9 cellular contexts compared by ENCODE assay signal in genomic region chr15:81002004-81002253, GRCh38. TPM values are rescaled to one million over a fixed set of nuclear protein-coding genes. Genes with fewer than 3 reads are reported as not detected.
DNase-seq lines count a peak whose midpoint lies in the region; ATAC-seq, FAIRE-seq and TF ChIP-seq lines count a peak whose summit lies in the region.
"Had no signal": no experiment of that assay in that cellular context is flagged by ENCODE, and none has a peak within 500 bp of the region (broad histone marks: within the 10 kb centered on the region; RNA-seq: fewer than 3 reads in every experiment).

No MANE protein-coding gene starts in this region.

- CTCF ChIA-PET in HepG2 (lab: Yijun Ruan, JAX; ENCODE audit: low intra/inter-chr PET ratio, low total read pairs), result no interaction called here

- no peaks in the 10 kb centered on the region for H3K27me3 ChIP-seq in HepG2 (ENCODE audit: control insufficient read depth in 1 of 2, insufficient read depth in 2 of 2, low read length in 2 of 2)
- H3K27me3 ChIP-seq in thymus (ENCODE audit: control insufficient read depth, insufficient read depth), result no peaks in the 10 kb centered on the region

- no peaks in the 10 kb centered on the region for H3K9me3 Mint-ChIP-seq in T-helper 1 cell treated with Interleukin-12 subunit alpha and Interleukin-12 subunit beta and Interleukin-4 antibody, amounts not matched to agents 30 μg/mL and 1 μg/mL, for 36 hours
- H3K9me3 Mint-ChIP-seq in brain, result peaks cover 0 to 6% (median 0%) of the 10 kb centered on the region in 5 experiments

- no peak for TF ChIP-seq RAD21 in HepG2 (CRISPR knock-in tag; IDR thresholded peaks at IDR 0.05)

- H3K4me3 ChIP-seq in HepG2 (replicated peaks in 1 of 3; ENCODE audit: insufficient read depth in 1 of 3, low read depth in 2 of 3, low read length in 3 of 3), result peak overlapping the region in 2 of 3 experiments; percentile 76 to 92; a peak in 4 of 6 replicates
- peak overlapping the region; percentile 98 for H3K4me3 ChIP-seq in thymus (ENCODE audit: low read length)

- H3K4me2 ChIP-seq in HepG2 (ENCODE audit: low read depth, low read length), result peak overlapping the region; percentile 79

- no peak for ATAC-seq in HepG2
- ATAC-seq in HG03175 (IDR thresholded peaks at IDR 0.05; ENCODE audit: unreplicated experiment), result no peak

- no peak for TF ChIP-seq EP300 in HepG2 (IDR thresholded peaks at IDR 0.05; ENCODE audit: low read depth in 2 of 2, low read length in 2 of 2)
- TF ChIP-seq EP300 in HepG2 (CRISPR knock-in tag; IDR thresholded peaks at IDR 0.05; ENCODE audit: borderline replicate concordance), result no peak

- intact Hi-C loops in HepG2 (cut with micrococcal nuclease; ENCODE audit: unreplicated experiment), result no loop called here

- 96% methylated on average over 26 of the region's 32 CpGs for WGBS in HepG2 (ENCODE audit: low lambda C conversion rate)
- 9% methylated on average over 32 of the region's 32 CpGs for WGBS in thymus

- H3K27me3 Mint-ChIP-seq in T-helper 1 cell treated with Interleukin-12 subunit alpha and Interleukin-12 subunit beta and Interleukin-4 antibody, amounts not matched to agents 30 μg/mL and 1 μg/mL, for 36 hours (ENCODE audit: low read depth), result no peaks in the 10 kb centered on the region
- peaks cover 3% of the 10 kb centered on the region for H3K27me3 Mint-ChIP-seq in brain

- H3K36me3 ChIP-seq in HepG2 (replicated peaks in 1 of 2; ENCODE audit: control insufficient read depth in 1 of 2, insufficient read depth in 2 of 2, low read length in 2 of 2) (no peaks in the 10 kb centered on the region; a peak in 1 of 5 replicates), thymus (ENCODE audit: control insufficient read depth, insufficient read depth) (peaks cover 7% of the 10 kb centered on the region)

- peak overlapping the region; percentile 59 for H3K27ac Mint-ChIP-seq in T-helper 1 cell treated with Interleukin-12 subunit alpha and Interleukin-12 subunit beta and Interleukin-4 antibody, amounts not matched to agents 30 μg/mL and 1 μg/mL, for 36 hours
- peak overlapping the region in 1 of 5 experiments; percentile 36 for H3K27ac Mint-ChIP-seq in brain

- no peaks in the 10 kb centered on the region for H3K9me3 ChIP-seq in HepG2 (ENCODE audit: low read length)
- no peaks in the 10 kb centered on the region for H3K9me3 ChIP-seq in thymus (ENCODE audit: control insufficient read depth)

- DNase-seq in T-helper 1 cell (no peak), HepG2 (ENCODE audit: low spot score) (no peak), AG08396 (ENCODE audit: low spot score) (no peak), superior temporal gyrus (ENCODE audit: extremely low spot score) (no peak)

- in situ Hi-C loops in HepG2 (cut with HindIII; ENCODE audit: extremely low pct_ligation_motif_present, low pct_unique_long_range_greater_than_20kb), result no loop called here

- BruUV-seq in HepG2 (replicated peaks; lab: Mats Ljungman, UMichigan), result no TSS peak

- H3K9ac ChIP-seq in HepG2 (ENCODE audit: insufficient read depth, low read depth, low read length), result 0 out of 2 replicates have a peak overlapping the region, but pooled peaks have one; percentile 86

- H4K20me1 ChIP-seq in HepG2 (ENCODE audit: insufficient read depth, low read length), result no peaks in the 10 kb centered on the region; the same call in 1 of the 2 replicates

- H3K4me1 ChIP-seq in HepG2 (ENCODE audit: insufficient read depth, low read length) (peaks cover 40% of the 10 kb centered on the region), thymus (ENCODE audit: control insufficient read depth, insufficient read depth, low read length) (peaks cover 17% of the 10 kb centered on the region)

- no peak overlapping the region for H2AFZ ChIP-seq in HepG2 (ENCODE audit: low read length)

- H3K79me2 ChIP-seq in HepG2 (ENCODE audit: insufficient read depth, low read length), result no peaks in the 10 kb centered on the region

- no peak for FAIRE-seq in HepG2 (lab: Jason Lieb, UNC)
- FAIRE-seq: A204.1 had no signal

- H3K4me1 Mint-ChIP-seq in T-helper 1 cell treated with Interleukin-12 subunit alpha and Interleukin-12 subunit beta and Interleukin-4 antibody, amounts not matched to agents 30 μg/mL and 1 μg/mL, for 36 hours (ENCODE audit: low read depth), result peaks cover 51% of the 10 kb centered on the region
- peaks cover 46% of the 10 kb centered on the region for H3K4me1 Mint-ChIP-seq in brain

- POLR2A ChIA-PET in HepG2 (lab: Yijun Ruan, JAX), result interaction anchor here (0.9 kb wide), 1 partner anchor 13 kb away, joined by 3 read pairs; no protein-coding TSS in a partner anchor

- H3K27ac ChIP-seq in HepG2 (ENCODE audit: extremely low read length, insufficient read depth, low read length) (no peak overlapping the region), thymus (ENCODE audit: low read depth) (peak overlapping the region; percentile 52)

- H3K36me3 Mint-ChIP-seq in T-helper 1 cell treated with Interleukin-12 subunit alpha and Interleukin-12 subunit beta and Interleukin-4 antibody, amounts not matched to agents 30 μg/mL and 1 μg/mL, for 36 hours (ENCODE audit: low read depth), result peaks cover 24% of the 10 kb centered on the region
- peaks cover 9% of the 10 kb centered on the region for H3K36me3 Mint-ChIP-seq in brain

- peak overlapping the region; percentile 79 for H3K4me3 Mint-ChIP-seq in T-helper 1 cell treated with Interleukin-12 subunit alpha and Interleukin-12 subunit beta and Interleukin-4 antibody, amounts not matched to agents 30 μg/mL and 1 μg/mL, for 36 hours
- H3K4me3 Mint-ChIP-seq in brain, result peak overlapping the region; percentile 77 to 83 (median 80)

- TF ChIP-seq CTCF in brain (conservative IDR thresholded peaks at IDR 0.05) (no peak), HepG2 (CRISPR knock-in tag; IDR thresholded peaks at IDR 0.05) (no peak)

- TF ChIP-seq POLR2A in HepG2 (IDR thresholded peaks at IDR 0.05; ENCODE audit: insufficient read depth in 1 of 2, low read depth in 2 of 2, low read length in 2 of 2), result no peak

TF ChIP-seq in HepG2, 621 proteins besides CTCF, POLR2A, EP300 and RAD21 (continues in another document):
- TF ChIP-seq YY1 (IDR thresholded peaks at IDR 0.05; ENCODE audit: insufficient read depth, insufficient replicate concordance, low read depth, low read length), result no peak
- TF ChIP-seq PCBP2 (optimal IDR thresholded peaks at IDR 0.05; ENCODE audit: low read depth, low read length, poor library complexity, severe bottlenecking), result no peak
- TF ChIP-seq IKZF4 (CRISPR knock-in tag; IDR thresholded peaks at IDR 0.05; ENCODE audit: borderline replicate concordance, low read depth, not compliant biosample characterization), result no peak
- 0 out of 2 replicates have a peak, but pooled peaks have one; percentile 41 for TF ChIP-seq MTA1 (CRISPR knock-in tag; IDR thresholded peaks at IDR 0.05; ENCODE audit: borderline replicate concordance)

RNA-seq across cellular contexts. Expression of gene TLNRD1, which starts 1.2 kb away (rescaled TPM):
- polyA plus RNA-seq in brain (ENCODE audit: insufficient read depth, low read depth, low replicate concordance) (7.6 TPM), HepG2 (2011; rRNA removed) (3.4 and 4.7 TPM in 2 replicates), thymus (10.2 TPM)
- 4.6 and 5.3 TPM in 2 replicates for total RNA-seq in HepG2 (2016; rRNA removed; fragmentation: Illumina TruSeq; extraction: Trizol)
- 0.81 and 0.88 TPM in 2 replicates for total RNA-seq in HepG2 (2016; cell fraction: cytosol; rRNA removed; fragmentation: Illumina TruSeq; extraction: Trizol; ENCODE audit: low read depth)
- 3.8 and 5.0 TPM in 2 replicates for total RNA-seq in HepG2 (2016; cell fraction: insoluble cytoplasmic fraction; rRNA removed; fragmentation: Illumina TruSeq; extraction: Trizol)
- 2.9 and 3.4 TPM in 2 replicates for total RNA-seq in HepG2 (2016; cell fraction: membrane; rRNA removed; fragmentation: Illumina TruSeq; extraction: Trizol)
- total RNA-seq in HepG2 (2016; cell fraction: nucleus; rRNA removed; fragmentation: Illumina TruSeq; extraction: Trizol), result 4.2 and 4.3 TPM in 2 replicates
- polyA plus RNA-seq in HepG2 (2011; cell fraction: cytosol; rRNA removed), result 3.7 and 6.6 TPM in 2 replicates
- 4.0 and 4.6 TPM in 2 replicates for polyA plus RNA-seq in HepG2 (2011; cell fraction: nucleus; rRNA removed)
- 3.5 and 4.5 TPM in 2 replicates for polyA plus RNA-seq in HepG2 (2012)
- polyA plus RNA-seq in HepG2 (2016; cell fraction: cytosol; fragmentation: Illumina TruSeq; extraction: Trizol; ENCODE audit: low read depth), result 0.63 and 0.80 TPM in 2 replicates
- polyA plus RNA-seq in HepG2 (2016; cell fraction: insoluble cytoplasmic fraction; fragmentation: Illumina TruSeq; extraction: Trizol; ENCODE audit: low read depth), result 6.0 and 6.7 TPM in 2 replicates
- polyA plus RNA-seq in HepG2 (2016; cell fraction: membrane; fragmentation: Illumina TruSeq; extraction: Trizol; ENCODE audit: low read depth), result 3.0 and 3.5 TPM in 2 replicates
- polyA plus RNA-seq in HepG2 (2016; cell fraction: nucleus; fragmentation: Illumina TruSeq; extraction: Trizol; ENCODE audit: insufficient read depth, low read depth), result 5.2 and 5.5 TPM in 2 replicates
- polyA minus RNA-seq in HepG2 (2011; rRNA and poly(A)+ RNA removed; ENCODE audit: low replicate concordance), result 8.0 and 12.3 TPM in 2 replicates
- polyA minus RNA-seq in HepG2 (2011; cell fraction: cytosol; rRNA and poly(A)+ RNA removed), result 6.8 and 6.9 TPM in 2 replicates
- 6.1 and 7.1 TPM in 2 replicates for polyA minus RNA-seq in HepG2 (2011; cell fraction: nucleus; rRNA and poly(A)+ RNA removed)

RNA-seq across cellular contexts. Expression of gene MESD, which starts 12.3 kb away (rescaled TPM):
- polyA plus RNA-seq in brain (ENCODE audit: insufficient read depth, low read depth, low replicate concordance) (17.9 TPM), HepG2 (2011; rRNA removed) (15.6 and 18.0 TPM in 2 replicates), thymus (20.5 TPM)
- 24.9 and 46.2 TPM in 2 replicates for total RNA-seq in HepG2 (2016; rRNA removed; fragmentation: Illumina TruSeq; extraction: Trizol)
- 6.0 and 7.2 TPM in 2 replicates for total RNA-seq in HepG2 (2016; cell fraction: cytosol; rRNA removed; fragmentation: Illumina TruSeq; extraction: Trizol; ENCODE audit: low read depth)
- 24.0 and 45.8 TPM in 2 replicates for total RNA-seq in HepG2 (2016; cell fraction: insoluble cytoplasmic fraction; rRNA removed; fragmentation: Illumina TruSeq; extraction: Trizol)
- 11.5 and 12.8 TPM in 2 replicates for total RNA-seq in HepG2 (2016; cell fraction: membrane; rRNA removed; fragmentation: Illumina TruSeq; extraction: Trizol)
- total RNA-seq in HepG2 (2016; cell fraction: nucleus; rRNA removed; fragmentation: Illumina TruSeq; extraction: Trizol), result 41.1 and 48.6 TPM in 2 replicates
- polyA plus RNA-seq in HepG2 (2011; cell fraction: cytosol; rRNA removed), result 13.8 and 19.5 TPM in 2 replicates
- 8.5 and 10.8 TPM in 2 replicates for polyA plus RNA-seq in HepG2 (2011; cell fraction: nucleus; rRNA removed)
- polyA plus RNA-seq in HepG2 (2012), result 29.6 and 30.4 TPM in 2 replicates
- polyA plus RNA-seq in HepG2 (2016; cell fraction: cytosol; fragmentation: Illumina TruSeq; extraction: Trizol; ENCODE audit: low read depth), result 4.9 and 5.0 TPM in 2 replicates
- polyA plus RNA-seq in HepG2 (2016; cell fraction: insoluble cytoplasmic fraction; fragmentation: Illumina TruSeq; extraction: Trizol; ENCODE audit: low read depth), result 28.6 and 28.9 TPM in 2 replicates
- 9.0 and 9.2 TPM in 2 replicates for polyA plus RNA-seq in HepG2 (2016; cell fraction: membrane; fragmentation: Illumina TruSeq; extraction: Trizol; ENCODE audit: low read depth)
- polyA plus RNA-seq in HepG2 (2016; cell fraction: nucleus; fragmentation: Illumina TruSeq; extraction: Trizol; ENCODE audit: insufficient read depth, low read depth), result 72.4 and 79.7 TPM in 2 replicates
- polyA minus RNA-seq in HepG2 (2011; rRNA and poly(A)+ RNA removed; ENCODE audit: low replicate concordance), result 9.9 and 11.1 TPM in 2 replicates
- polyA minus RNA-seq in HepG2 (2011; cell fraction: cytosol; rRNA and poly(A)+ RNA removed), result 14.4 and 18.5 TPM in 2 replicates
- 20.6 and 20.8 TPM in 2 replicates for polyA minus RNA-seq in HepG2 (2011; cell fraction: nucleus; rRNA and poly(A)+ RNA removed)
